Comparison of ENCODE assay signal across 1 cellular context in genomic region chr3:4751057-4752051, GRCh38.
TF ChIP-seq lines count a peak whose summit lies in the region.

No MANE protein-coding gene starts in this region.

TF ChIP-seq in IMR-90, 13 proteins besides CTCF, POLR2A, EP300 and RAD21:
- TF ChIP-seq FOS (IDR thresholded peaks at IDR 0.05; ENCODE audit: low read depth, low read length): peak; percentile 3; the same call in 1 of the 2 replicates
- no peak for TF ChIP-seq MAZ (IDR thresholded peaks at IDR 0.05; ENCODE audit: borderline replicate concordance, low read depth, low read length)
- TF ChIP-seq CEBPB (IDR thresholded peaks at IDR 0.05; ENCODE audit: low read depth, low read length): peak; percentile 97
